In genomic region chr2:149320362-149320761, GRCh38 we compare ENCODE assay signal across 19 cellular contexts. TPM values are rescaled to one million over a fixed set of nuclear protein-coding genes. Genes with fewer than 3 reads are reported as not detected.
"Had no signal": no experiment of that assay in that cellular context is flagged by ENCODE, and none has a peak within 500 bp of the region (broad histone marks: within the 10 kb centered on the region; RNA-seq: fewer than 3 reads in every experiment).

No MANE protein-coding gene starts in this region.

- FAIRE-seq: colon, kidney, urothelium cell line had no signal

- H3K4me1 ChIP-seq: esophagus muscularis mucosa, gastrocnemius medialis, heart right ventricle, transverse colon had no signal

- H3K4me2 ChIP-seq: smooth muscle cell had no signal

- H3K27me3 ChIP-seq: gastrocnemius medialis, ovary had no signal

- H3K36me3 ChIP-seq: esophagus muscularis mucosa, gastrocnemius medialis, heart right ventricle, ovary, thoracic aorta, transverse colon had no signal

- ATAC-seq: effector memory CD8-positive, alpha-beta T cell; gastrocnemius medialis; heart right ventricle; left cardiac atrium; left ventricle myocardium superior; mucosa of descending colon; naive thymus-derived CD8-positive, alpha-beta T cell had no signal

- H3K4me3 ChIP-seq: esophagus muscularis mucosa, gastrocnemius medialis, heart right ventricle, mucosa of descending colon, ovary, smooth muscle cell, thoracic aorta, transverse colon had no signal

- DNase-seq: effector memory CD8-positive, alpha-beta T cell; gastrocnemius medialis; hypothalamus; kidney; left cardiac atrium; left ventricle myocardium superior; mucosa of descending colon; ovary; stimulated activated CD4-positive, alpha-beta T cell treated with anti-CD3 and anti-CD28 coated beads, Interleukin-2, amount 100 ng/mL, for 48 hours; transverse colon had no signal

- H3K9me3 ChIP-seq: gastrocnemius medialis, mucosa of descending colon, ovary, thoracic aorta, transverse colon had no signal

- H3K27ac ChIP-seq: epithelial cell of prostate, esophagus muscularis mucosa, gastrocnemius medialis, heart right ventricle, ovary, thoracic aorta, transverse colon had no signal

RNA-seq across cellular contexts. Expression of gene LYPD6, which starts 10.0 kb away (rescaled TPM):
- total RNA-seq: mesenteric fat pad; naive thymus-derived CD8-positive, alpha-beta T cell had no signal
- polyA plus RNA-seq: naive thymus-derived CD8-positive, alpha-beta T cell had no signal
